Comparison of ENCODE assay signal across 27 cellular contexts in genomic region chr14:105217764-105218163, GRCh38.
"Had no signal": no experiment of that assay in that cellular context is flagged by ENCODE, and none has a peak within 500 bp of the region (broad histone marks: within the 10 kb centered on the region; RNA-seq: fewer than 3 reads in every experiment).

No MANE protein-coding gene starts in this region.

- H3K9me3 Mint-ChIP-seq: natural killer cell treated with Interleukin-12 subunit alpha and Interleukin-12 subunit beta and Interleukin-15 and Interleukin-18, amount 100 ng/mL, for 72 hours; stimulated activated naive B cell treated with anti-CD40 and anti-IgM and Interleukin-4, amounts not matched to agents 10 μg/mL and 1 μg/mL and 100 μg/mL, for 72 hours had no signal

- ATAC-seq: left cardiac atrium; mucosa of descending colon; naive thymus-derived CD4-positive, alpha-beta T cell; natural killer cell treated with Interleukin-12 subunit alpha and Interleukin-12 subunit beta and Interleukin-15 and Interleukin-18, amount 100 ng/mL, for 72 hours; pancreas; right cardiac atrium; sciatic nerve; stimulated activated naive B cell treated with anti-CD40 and anti-IgM and Interleukin-4, amounts not matched to agents 10 μg/mL and 1 μg/mL and 100 μg/mL, for 72 hours; stimulated activated naive CD8-positive, alpha-beta T cell treated with anti-CD3 and anti-CD28 coated beads, Interleukin-15, Interleukin-2, amounts not matched to agents 100 U/mL and 50 U/mL, for 24 hours had no signal

- H3K27ac ChIP-seq: left ventricle myocardium inferior, pancreas, prostate gland, skin epidermis, stomach, testis, tibial artery, vagina had no signal

- H3K4me3 Mint-ChIP-seq: naive thymus-derived CD4-positive, alpha-beta T cell; natural killer cell treated with Interleukin-12 subunit alpha and Interleukin-12 subunit beta and Interleukin-15 and Interleukin-18, amount 100 ng/mL, for 72 hours; stimulated activated naive B cell treated with anti-CD40 and anti-IgM and Interleukin-4, amounts not matched to agents 10 μg/mL and 1 μg/mL and 100 μg/mL, for 72 hours had no signal

- H3K36me3 Mint-ChIP-seq: natural killer cell treated with Interleukin-12 subunit alpha and Interleukin-12 subunit beta and Interleukin-15 and Interleukin-18, amount 100 ng/mL, for 72 hours had no signal

- H3K27me3 ChIP-seq: pancreas, stomach, testis, tibial artery, vagina had no signal

- H3K27me3 Mint-ChIP-seq: naive thymus-derived CD4-positive, alpha-beta T cell; natural killer cell treated with Interleukin-12 subunit alpha and Interleukin-12 subunit beta and Interleukin-15 and Interleukin-18, amount 100 ng/mL, for 72 hours; stimulated activated naive B cell treated with anti-CD40 and anti-IgM and Interleukin-4, amounts not matched to agents 10 μg/mL and 1 μg/mL and 100 μg/mL, for 72 hours had no signal

- H3K4me1 ChIP-seq: pancreas, prostate gland, testis, tibial artery, vagina had no signal

- H3K4me3 ChIP-seq: left ventricle myocardium inferior, mucosa of descending colon, pancreas, prostate gland, skin epidermis, stomach, testis, tibial artery, vagina had no signal

- DNase-seq: hippocampal formation; kidney glomerular epithelial cell; left cardiac atrium; left ventricle myocardium inferior; midbrain; mucosa of descending colon; naive thymus-derived CD4-positive, alpha-beta T cell; nucleus accumbens; pancreas; posterior cingulate gyrus; retina; stimulated activated CD4-positive, alpha-beta T cell treated with anti-CD3 and anti-CD28 coated beads, Interleukin-12 subunit alpha, Interleukin-12 subunit beta, amount 100 ng/mL, for 4 hours; stimulated activated CD4-positive, alpha-beta T cell treated with anti-CD3 and anti-CD28 coated beads, Interleukin-15, amount 100 ng/mL, for 24 hours; stimulated activated CD4-positive, alpha-beta T cell treated with anti-CD3 and anti-CD28 coated beads, Interleukin-2, amount 100 ng/mL, for 24 hours; stimulated activated CD4-positive, alpha-beta T cell treated with anti-CD3 and anti-CD28 coated beads, Interleukin-4, amount 100 ng/mL, for 1 hour; stimulated activated naive B cell treated with anti-CD40 and anti-IgM and Interleukin-4, amounts not matched to agents 10 μg/mL and 1 μg/mL and 100 μg/mL, for 72 hours; stimulated activated naive CD8-positive, alpha-beta T cell treated with anti-CD3 and anti-CD28 coated beads, Interleukin-15, Interleukin-2, amounts not matched to agents 100 U/mL and 50 U/mL, for 24 hours; stomach; testis; tibial artery; trophoblast cell had no signal

- H3K9me3 ChIP-seq: left ventricle myocardium inferior, mucosa of descending colon, pancreas, prostate gland, stomach, testis, tibial artery, vagina had no signal

- H3K27ac Mint-ChIP-seq: naive thymus-derived CD4-positive, alpha-beta T cell; natural killer cell treated with Interleukin-12 subunit alpha and Interleukin-12 subunit beta and Interleukin-15 and Interleukin-18, amount 100 ng/mL, for 72 hours; stimulated activated naive B cell treated with anti-CD40 and anti-IgM and Interleukin-4, amounts not matched to agents 10 μg/mL and 1 μg/mL and 100 μg/mL, for 72 hours had no signal
